Comparison of ENCODE assay signal across 8 cellular contexts in genomic region chr1:63593887-63594617, GRCh38. TPM values are rescaled to one million over a fixed set of nuclear protein-coding genes. Genes with fewer than 3 reads are reported as not detected.
A peak's percentile ranks its signal among the peaks of the same experiment; 100 is the strongest.
DNase-seq lines count a peak whose midpoint lies in the region; ATAC-seq and TF ChIP-seq lines count a peak whose summit lies in the region.

No MANE protein-coding gene starts in this region.

- peak overlapping the region; percentile 87 for H3K9ac ChIP-seq in neuronal stem cell (ENCODE audit: low read depth, low read length, poor library complexity)

- peaks cover 29% of the 10 kb centered on the region for H3K4me1 Mint-ChIP-seq in activated T-helper 2 cell treated with anti-CD3 and anti-CD28 coated beads, Interferon-gamma antibody, Interleukin-2, Interleukin-4, amounts not matched to agents 10 μg/mL and 5 μg/mL and 100 μg/mL, durations not matched to agents 14 hours and 24 hours and 36 hours (ENCODE audit: low read depth)

- peak overlapping the region; percentile 46 for H2BK12ac ChIP-seq in neuronal stem cell (ENCODE audit: low read length)

- peaks cover 22% of the 10 kb centered on the region for H3K36me3 Mint-ChIP-seq in activated T-helper 2 cell treated with anti-CD3 and anti-CD28 coated beads, Interferon-gamma antibody, Interleukin-2, Interleukin-4, amounts not matched to agents 10 μg/mL and 5 μg/mL and 100 μg/mL, durations not matched to agents 14 hours and 24 hours and 36 hours (ENCODE audit: low read depth)

- intact Hi-C loops in activated T-helper 2 cell treated with anti-CD3 and anti-CD28 coated beads, Interferon-gamma antibody, Interleukin-2, Interleukin-4, amounts not matched to agents 10 μg/mL and 5 μg/mL and 100 μg/mL, durations not matched to agents 14 hours and 24 hours and 36 hours (cut with micrococcal nuclease): loop anchor here (1.0 to 10.0 kb wide), 4 partner anchors 57 to 1471 kb away; partner anchors contain the start of genes ALG6, EFCAB7 and ITGB3BP

- H3K23ac ChIP-seq in neuronal stem cell (ENCODE audit: low read depth, low read length, poor library complexity): peak overlapping the region; percentile 22

- ATAC-seq in GM19397 (IDR thresholded peaks at IDR 0.05; ENCODE audit: unreplicated experiment): peak; percentile 48
- peak; percentile 52 for ATAC-seq in HG03520 (IDR thresholded peaks at IDR 0.05; ENCODE audit: unreplicated experiment)

- no peak overlapping the region for H4K91ac ChIP-seq in neuronal stem cell (ENCODE audit: low read depth, low read length, poor library complexity)

- peak; percentile 62 to 67 for TF ChIP-seq POLR2A in Peyer's patch (IDR thresholded peaks at IDR 0.05)

- H2BK5ac ChIP-seq in neuronal stem cell (ENCODE audit: low read length): no peak overlapping the region

- H3K27me3 Mint-ChIP-seq in activated T-helper 2 cell treated with anti-CD3 and anti-CD28 coated beads, Interferon-gamma antibody, Interleukin-2, Interleukin-4, amounts not matched to agents 10 μg/mL and 5 μg/mL and 100 μg/mL, durations not matched to agents 14 hours and 24 hours and 36 hours (ENCODE audit: low read depth): no peaks in the 10 kb centered on the region

- WGBS in neuronal stem cell (ENCODE audit: extremely low coverage in 2 of 2, insufficient read length in 2 of 2, insufficient replicate concordance in 1 of 2), 2 donors: no CpG with 5 or more reads among the region's 55 CpGs

- TF ChIP-seq CTCF in C4-2B (conservative IDR thresholded peaks at IDR 0.05): no peak
- peak in 2 of 6 experiments; percentile 5 to 15 for TF ChIP-seq CTCF in Peyer's patch (IDR thresholded peaks at IDR 0.05)
- no peak for TF ChIP-seq CTCF in foreskin fibroblast (IDR thresholded peaks at IDR 0.05; ENCODE audit: low read depth, low read length)

- H3K9me3 ChIP-seq in Peyer's patch (no peaks in the 10 kb centered on the region), neuronal stem cell (replicated peaks in 1 of 2; ENCODE audit: control insufficient read depth in 2 of 2, insufficient read depth in 1 of 2, low read depth in 1 of 2, low read length in 2 of 2) (no peaks in the 10 kb centered on the region)

- DNase-seq in Peyer's patch (peak; percentile 76 to 89 (median 88)), foreskin fibroblast (peak; percentile 42 to 62), neuronal stem cell (ENCODE audit: low spot score) (peak; percentile 46)
- peak; percentile 75 for DNase-seq in activated T-helper 2 cell treated with anti-CD3 and anti-CD28 coated beads, Interferon-gamma antibody, Interleukin-2, Interleukin-4, amounts not matched to agents 10 μg/mL and 5 μg/mL and 100 μg/mL, durations not matched to agents 14 hours and 24 hours and 36 hours (ENCODE audit: low spot score)

- no peaks in the 10 kb centered on the region for H3K9me3 Mint-ChIP-seq in activated T-helper 2 cell treated with anti-CD3 and anti-CD28 coated beads, Interferon-gamma antibody, Interleukin-2, Interleukin-4, amounts not matched to agents 10 μg/mL and 5 μg/mL and 100 μg/mL, durations not matched to agents 14 hours and 24 hours and 36 hours

- H3K4ac ChIP-seq in neuronal stem cell (ENCODE audit: low read length): no peak overlapping the region

- peak overlapping the region; percentile 100 for H2AFZ ChIP-seq in neuronal stem cell (ENCODE audit: low read length)

- peak overlapping the region; percentile 97 for H3K4me3 Mint-ChIP-seq in activated T-helper 2 cell treated with anti-CD3 and anti-CD28 coated beads, Interferon-gamma antibody, Interleukin-2, Interleukin-4, amounts not matched to agents 10 μg/mL and 5 μg/mL and 100 μg/mL, durations not matched to agents 14 hours and 24 hours and 36 hours (ENCODE audit: low read depth)

- H3K4me3 ChIP-seq in Peyer's patch (peak overlapping the region; percentile 81 to 91 (median 87)), foreskin fibroblast (ENCODE audit: low read depth in 1 of 2, low read length in 2 of 2) (peak overlapping the region; percentile 76 to 78), neuronal stem cell (ENCODE audit: low read length in 2 of 2) (peak overlapping the region; percentile 83 to 93)

- H2BK120ac ChIP-seq in neuronal stem cell (ENCODE audit: low read depth, low read length): no peak overlapping the region

- peak overlapping the region; percentile 76 for H3K18ac ChIP-seq in neuronal stem cell (ENCODE audit: low read length)

- H2BK15ac ChIP-seq in neuronal stem cell (ENCODE audit: low read length): peak overlapping the region; percentile 8

- H3K27ac ChIP-seq in C4-2B (peak overlapping the region; percentile 71), Peyer's patch (peak overlapping the region; percentile 93 to 97 (median 95)), neuronal stem cell (replicated peaks; ENCODE audit: low read length) (no peak overlapping the region), temporal lobe (ENCODE audit: low read depth, low read length) (peak overlapping the region; percentile 71)

- H3K27me3 ChIP-seq in Peyer's patch (no peaks in the 10 kb centered on the region), neuronal stem cell (ENCODE audit: control insufficient read depth in 3 of 3, insufficient read depth in 3 of 3, low read depth in 1 of 3, low read length in 3 of 3) (peaks cover 0 to 21% (median 0%) of the 10 kb centered on the region in 3 experiments)

- peak overlapping the region; percentile 99 for H3K27ac Mint-ChIP-seq in activated T-helper 2 cell treated with anti-CD3 and anti-CD28 coated beads, Interferon-gamma antibody, Interleukin-2, Interleukin-4, amounts not matched to agents 10 μg/mL and 5 μg/mL and 100 μg/mL, durations not matched to agents 14 hours and 24 hours and 36 hours

- no peak overlapping the region for H2AK5ac ChIP-seq in neuronal stem cell (ENCODE audit: low read depth, low read length)

- no peak overlapping the region for H4K8ac ChIP-seq in neuronal stem cell (ENCODE audit: low read depth, low read length)

- peak overlapping the region; percentile 95 for H3K4me2 ChIP-seq in neuronal stem cell (ENCODE audit: insufficient read depth, low read length, poor library complexity, severe bottlenecking)

- H3K36me3 ChIP-seq in Peyer's patch: no peaks in the 10 kb centered on the region
- no peaks in the 10 kb centered on the region for H3K36me3 ChIP-seq in neuronal stem cell (replicated peaks in 1 of 2; ENCODE audit: control insufficient read depth in 2 of 2, insufficient read depth in 2 of 2, low read length in 2 of 2)

- H3K14ac ChIP-seq in neuronal stem cell (ENCODE audit: low read length): peak overlapping the region; percentile 85

- H3K79me1 ChIP-seq in neuronal stem cell (ENCODE audit: low read depth, low read length): peaks cover 2% of the 10 kb centered on the region

- H3K4me1 ChIP-seq in Peyer's patch: peaks cover 0 to 7% (median 0%) of the 10 kb centered on the region in 4 donors
- peaks cover 4% of the 10 kb centered on the region in 2 donors for H3K4me1 ChIP-seq in neuronal stem cell (ENCODE audit: control insufficient read depth in 2 of 2, insufficient read depth in 1 of 2, low read depth in 1 of 2, low read length in 2 of 2)

RNA-seq across cellular contexts. Expression of gene PGM1, which starts 0.8 kb away (rescaled TPM):
- total RNA-seq in Peyer's patch: 10 to 100 TPM; 62.7 to 97.2 (median 75.3) TPM
- total RNA-seq in activated T-helper 2 cell treated with anti-CD3 and anti-CD28 coated beads, Interferon-gamma antibody, Interleukin-2, Interleukin-4, amounts not matched to agents 10 μg/mL and 5 μg/mL and 100 μg/mL, durations not matched to agents 14 hours and 24 hours and 36 hours: 61.8 and 62.0 TPM in 2 replicates
- polyA plus RNA-seq in neuronal stem cell (2013, experiment 1 of 2): 7.3 TPM
- polyA plus RNA-seq in neuronal stem cell (2013, experiment 2 of 2): 7.1 TPM
- total RNA-seq in temporal lobe: 19.4 TPM
